ENCODE assay signal across 24 cellular contexts in genomic region chr10:72800741-72801092, GRCh38.
"Had no signal": no experiment of that assay in that cellular context is flagged by ENCODE, and none has a peak within 500 bp of the region (broad histone marks: within the 10 kb centered on the region; RNA-seq: fewer than 3 reads in every experiment).

No MANE protein-coding gene starts in this region.

- H3K9me3 Mint-ChIP-seq: activated B cell treated with CpG ODN at 0.5 μM for 24 hours, brain had no signal

- H3K4me3 Mint-ChIP-seq: activated B cell treated with CpG ODN at 0.5 μM for 24 hours; activated naive CD8-positive, alpha-beta T cell; brain had no signal

- DNase-seq: activated B cell treated with CpG ODN at 0.5 μM for 24 hours; activated CD4-positive, alpha-beta T cell treated with anti-CD3 and anti-CD28 coated beads for 48 hours; activated CD8-positive, alpha-beta memory T cell treated with anti-CD3 and anti-CD28 coated beads for 24 hours; activated gamma-delta T cell treated with Interleukin-2 at 50 U/mL for 16 hours; amygdala; central memory CD4-positive, alpha-beta T cell; colonic mucosa; gastrocnemius medialis; heart right ventricle; left colon; midbrain; nucleus accumbens; stimulated activated CD4-positive, alpha-beta T cell treated with anti-CD3 and anti-CD28 coated beads, Interleukin-15, amount 100 ng/mL, for 24 hours; stimulated activated CD4-positive, alpha-beta T cell treated with anti-CD3 and anti-CD28 coated beads, Interleukin-4, amount 100 ng/mL, for 1 hour; stimulated activated naive CD4-positive, alpha-beta T cell treated with Interleukin-2 at 50 U/mL for 16 hours; substantia nigra; T-helper 2 cell had no signal

- H3K9me3 ChIP-seq: colonic mucosa, gastrocnemius medialis, heart right ventricle, right atrium auricular region, tibial nerve, vagina had no signal

- H3K27me3 Mint-ChIP-seq: activated B cell treated with CpG ODN at 0.5 μM for 24 hours; activated naive CD8-positive, alpha-beta T cell; brain had no signal

- H3K4me1 ChIP-seq: colonic mucosa had no signal

- H3K27ac ChIP-seq: colonic mucosa, right atrium auricular region, skin epidermis, vagina had no signal

- H3K27ac Mint-ChIP-seq: activated B cell treated with CpG ODN at 0.5 μM for 24 hours; activated naive CD8-positive, alpha-beta T cell had no signal

- ATAC-seq: gastrocnemius medialis had no signal

- H3K27me3 ChIP-seq: colonic mucosa, gastrocnemius medialis, heart right ventricle, right atrium auricular region, tibial nerve, vagina had no signal

- H3K4me3 ChIP-seq: colonic mucosa, gastrocnemius medialis, heart right ventricle, lung, right atrium auricular region, skin epidermis, tibial nerve, vagina had no signal

- H3K36me3 ChIP-seq: colonic mucosa, gastrocnemius medialis, heart right ventricle, right atrium auricular region, tibial nerve, vagina had no signal
